ENCODE assay signal across 8 cellular contexts in genomic region chr1:156146749-156147405, GRCh38. TPM values are rescaled to one million over a fixed set of nuclear protein-coding genes. Genes with fewer than 3 reads are reported as not detected.
DNase-seq lines count a peak whose midpoint lies in the region; ATAC-seq and TF ChIP-seq lines count a peak whose summit lies in the region.

No MANE protein-coding gene starts in this region.

- intact Hi-C loops in left ventricle myocardium inferior (cut with micrococcal nuclease), result loop anchor here (5.0 kb wide), 1 partner anchor 75 kb away; no protein-coding TSS in a partner anchor
- intact Hi-C loops in spleen (cut with DNase I; ENCODE audit: low total_unique reads), result loop anchor here (2.0 kb wide), 1 partner anchor 78 kb away; no protein-coding TSS in a partner anchor
- intact Hi-C loops in esophagus muscularis mucosa (cut with DNase I), result loop anchor here (1.0 kb wide), 1 partner anchor 78 kb away; no protein-coding TSS in a partner anchor

- no peak for ATAC-seq in GM19467 (IDR thresholded peaks at IDR 0.05; ENCODE audit: unreplicated experiment)

- TF ChIP-seq EP300 in esophagus muscularis mucosa (IDR thresholded peaks at IDR 0.05), result no peak

- 23 to 31% (median 27%) methylated on average over 9 of the region's 9 CpGs for WGBS in spleen, 5 donors
- 20% methylated on average over 9 of the region's 9 CpGs for WGBS in esophagus muscularis mucosa

- no peaks in the 10 kb centered on the region; the same call in 1 of the 2 replicates for H3K79me2 ChIP-seq in SU-DHL-6 (ENCODE audit: insufficient read depth, low read length)

- TF ChIP-seq CTCF in SU-DHL-6 (IDR thresholded peaks at IDR 0.05; ENCODE audit: insufficient read depth, low read length, poor library complexity, severe bottlenecking) (no peak), left ventricle myocardium inferior (IDR thresholded peaks at IDR 0.05; ENCODE audit: borderline replicate concordance) (no peak), spleen (IDR thresholded peaks at IDR 0.05 in 8 of 11, conservative IDR thresholded peaks at IDR 0.05 in 3 of 11) (no peak), esophagus muscularis mucosa (IDR thresholded peaks at IDR 0.05) (no peak)

- H3K4me2 ChIP-seq in SU-DHL-6 (ENCODE audit: low read depth, low read length, poor library complexity, severe bottlenecking), result peak overlapping the region; percentile 98

- TF ChIP-seq POLR2A in spleen (IDR thresholded peaks at IDR 0.05), result no peak
- TF ChIP-seq POLR2A in esophagus muscularis mucosa (IDR thresholded peaks at IDR 0.05; ENCODE audit: low read depth), result no peak

- H4K20me1 ChIP-seq in SU-DHL-6 (ENCODE audit: low read depth, low read length), result no peaks in the 10 kb centered on the region

- H3K27me3 ChIP-seq in SU-DHL-6 (ENCODE audit: low read length) (no peaks in the 10 kb centered on the region), left ventricle myocardium inferior (ENCODE audit: low read depth) (peaks cover 25% of the 10 kb centered on the region), spleen (replicated peaks in 1 of 7) (peaks cover 0 to 13% (median 0%) of the 10 kb centered on the region in 7 donors), esophagus muscularis mucosa (peaks cover 0 to 32% (median 4%) of the 10 kb centered on the region in 4 donors)

- H3K4me3 ChIP-seq in SU-DHL-6 (ENCODE audit: insufficient read depth, low read length, poor library complexity, severe bottlenecking) (no peak overlapping the region), left ventricle myocardium inferior (peak overlapping the region; percentile 40), spleen (peak overlapping the region in 1 of 8 donors; percentile 41), esophagus muscularis mucosa (peak overlapping the region in 2 of 4 donors; percentile 13 to 22)

- H2AFZ ChIP-seq in SU-DHL-6 (ENCODE audit: low read depth, low read length, severe bottlenecking), result peak overlapping the region; percentile 65

- H3K9me3 ChIP-seq in SU-DHL-6 (ENCODE audit: insufficient read depth, low read length), result no peaks in the 10 kb centered on the region
- H3K9me3 ChIP-seq in left ventricle myocardium inferior (replicated peaks), result no peaks in the 10 kb centered on the region
- H3K9me3 ChIP-seq in spleen, result no peaks in the 10 kb centered on the region
- no peaks in the 10 kb centered on the region for H3K9me3 ChIP-seq in esophagus muscularis mucosa

- no peaks in the 10 kb centered on the region for H3K9me2 ChIP-seq in SU-DHL-6 (replicated peaks; ENCODE audit: insufficient read depth, low read length)

- H3F3A ChIP-seq in SU-DHL-6 (ENCODE audit: insufficient read depth), result peaks cover 47% of the 10 kb centered on the region

- H3K4me1 ChIP-seq in left ventricle myocardium inferior, result peaks cover 18% of the 10 kb centered on the region
- peaks cover 34 to 64% (median 60%) of the 10 kb centered on the region in 6 donors for H3K4me1 ChIP-seq in spleen
- peaks cover 17 to 45% (median 41%) of the 10 kb centered on the region in 4 donors for H3K4me1 ChIP-seq in esophagus muscularis mucosa

- H3K9ac ChIP-seq in SU-DHL-6 (ENCODE audit: low read length), result peak overlapping the region; percentile 67

- DNase-seq in NCI-H1417 (lab: John Stamatoyannopoulos, UW) (peak in 2 of 3 experiments; percentile 42 to 53), NCI-H1417 treated with DMSO at 0.1 percent for 48 hours (lab: John Stamatoyannopoulos, UW) (no peak), left ventricle myocardium inferior (no peak), spleen (peak; percentile 83), esophagus muscularis mucosa (ENCODE audit: extremely low spot score) (no peak), activated gamma-delta T cell (lab: John Stamatoyannopoulos, UW) (no peak)

- H3K36me3 ChIP-seq in SU-DHL-6 (ENCODE audit: low read length), result no peaks in the 10 kb centered on the region
- H3K36me3 ChIP-seq in left ventricle myocardium inferior, result no peaks in the 10 kb centered on the region
- H3K36me3 ChIP-seq in spleen, result no peaks in the 10 kb centered on the region
- no peaks in the 10 kb centered on the region for H3K36me3 ChIP-seq in esophagus muscularis mucosa

- H3K27ac ChIP-seq in SU-DHL-6 (ENCODE audit: low read depth, low read length) (peak overlapping the region; percentile 94), left ventricle myocardium inferior (replicated peaks) (no peak overlapping the region), spleen (peak overlapping the region in 6 of 8 donors; percentile 72 to 92 (median 88)), esophagus muscularis mucosa (replicated peaks in 1 of 4) (peak overlapping the region in 1 of 4 donors; percentile 19)

RNA-seq across cellular contexts. Expression of gene SEMA4A, which starts 6.5 kb away (rescaled TPM):
- total RNA-seq in left ventricle myocardium inferior (1.0 TPM), spleen (10 to 100 TPM; 21.1 to 65.9 (median 37.7) TPM), esophagus muscularis mucosa (1 to 10 TPM; 1.7 to 4.1 (median 2.6) TPM)
- 1 to 10 TPM; 7.1 to 9.3 (median 9.1) TPM for polyA plus RNA-seq in spleen

RNA-seq across cellular contexts. Expression of gene LMNA, which starts 32.4 kb away (rescaled TPM):
- 236 TPM for total RNA-seq in left ventricle myocardium inferior
- total RNA-seq in spleen, result 100 to 1,000 TPM in 6 of 7 donors, 10 to 100 TPM in 1; 95.1 to 279 (median 124) TPM
- 10 to 100 TPM; 33.9 to 61.1 (median 39.4) TPM for polyA plus RNA-seq in spleen
- total RNA-seq in esophagus muscularis mucosa, result 100 to 1,000 TPM; 311 to 589 (median 380) TPM

RNA-seq across cellular contexts. Expression of gene SLC25A44, which starts 47.0 kb away (rescaled TPM):
- total RNA-seq in left ventricle myocardium inferior (14.4 TPM), spleen (10 to 100 TPM; 22.8 to 32.7 (median 29.0) TPM), esophagus muscularis mucosa (10 to 100 TPM in 3 of 4 donors, 1 to 10 TPM in 1; 8.3 to 18.2 (median 15.0) TPM)
- polyA plus RNA-seq in spleen, result 1 to 10 TPM; 4.8 to 8.4 (median 6.2) TPM

Comparison
In these comparisons a context has a peak if more than half of its experiments do, and no peak if none do; other contexts are left out.
1. DNase-seq: peak in NCI-H1417 (2 of 3) and spleen (single experiment); none in NCI-H1417 treated with DMSO at 0.1 percent for 48 hours (single experiment), left ventricle myocardium inferior (single experiment), esophagus muscularis mucosa (single experiment) and activated gamma-delta T cell (single experiment).
2. RNA of gene SEMA4A, which starts 6.5 kb away (total RNA-seq): 21.1 to 65.9 TPM in spleen; 1.7 to 4.1 TPM in esophagus muscularis mucosa and 1.0 TPM in left ventricle myocardium inferior (single experiment); every median in the first group is over 4 times any median in the second.